In the genomic region with DNA sequence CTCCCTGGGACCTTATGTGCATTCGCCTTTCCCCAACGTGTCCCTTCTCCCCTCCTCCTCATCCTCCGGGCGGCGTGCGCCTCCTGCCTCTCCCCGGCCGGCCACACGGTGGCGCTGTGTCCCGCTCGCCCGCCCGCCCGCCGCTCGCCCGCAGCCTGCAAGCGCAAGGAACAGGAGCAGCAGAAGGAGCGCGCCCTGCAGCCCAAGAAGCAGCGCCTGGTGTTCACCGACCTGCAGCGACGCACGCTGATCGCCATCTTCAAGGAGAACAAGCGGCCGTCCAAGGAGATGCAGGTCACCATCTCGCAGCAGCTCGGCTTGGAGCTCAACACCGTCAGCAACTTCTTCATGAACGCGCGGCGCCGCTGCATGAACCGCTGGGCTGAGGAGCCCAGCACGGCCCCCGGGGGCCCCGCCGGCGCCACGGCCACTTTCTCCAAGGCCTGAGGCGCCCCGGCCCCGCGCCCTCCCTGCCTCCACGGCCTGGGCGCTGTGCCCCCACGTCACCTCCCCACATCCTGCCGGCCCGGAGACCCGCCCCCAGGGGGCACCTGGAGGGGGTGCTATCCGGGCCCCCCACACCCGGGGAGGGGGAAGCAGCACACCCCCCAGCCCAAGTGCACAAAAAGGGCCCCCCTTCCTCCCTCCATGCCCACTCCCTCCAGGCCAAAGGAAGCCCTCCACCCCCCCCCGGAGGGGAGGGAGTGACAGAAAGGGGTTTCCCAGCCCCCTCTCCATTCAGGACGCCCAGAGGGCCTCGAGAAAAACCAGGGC, we compare ENCODE assay signal across 7 cellular contexts. TPM values are rescaled to one million over a fixed set of nuclear protein-coding genes. Genes with fewer than 3 reads are reported as not detected.
A peak's percentile ranks its signal among the peaks of the same experiment; 100 is the strongest.
DNase-seq lines count a peak whose midpoint lies in the region; ATAC-seq and TF ChIP-seq lines count a peak whose summit lies in the region.

No MANE protein-coding gene starts in this region.

- no peak overlapping the region for H3K9ac ChIP-seq in MM.1S (ENCODE audit: low read length)
- no peak overlapping the region for H3K9ac ChIP-seq in neuronal stem cell (ENCODE audit: low read depth, low read length, poor library complexity)

- no peaks in the 10 kb centered on the region for H3K79me2 ChIP-seq in MM.1S (ENCODE audit: low read length)

- no peak overlapping the region for H2BK15ac ChIP-seq in neuronal stem cell (ENCODE audit: low read length)

- no CpG with 5 or more reads among the region's 59 CpGs for WGBS in neuronal stem cell (ENCODE audit: extremely low coverage in 2 of 2, insufficient read length in 2 of 2, insufficient replicate concordance in 1 of 2), 2 donors

- H2BK120ac ChIP-seq in neuronal stem cell (ENCODE audit: low read depth, low read length): no peak overlapping the region

- H3K27me3 Mint-ChIP-seq in chondrocyte (ENCODE audit: low read depth): peaks cover 56% of the 10 kb centered on the region

- H3K4ac ChIP-seq in neuronal stem cell (ENCODE audit: low read length): no peak overlapping the region

- H3K14ac ChIP-seq in neuronal stem cell (ENCODE audit: low read length): no peak overlapping the region

- no peaks in the 10 kb centered on the region for H3K36me3 ChIP-seq in MM.1S (replicated peaks; ENCODE audit: insufficient read depth, low read length)
- H3K36me3 ChIP-seq in neuronal stem cell (replicated peaks in 1 of 2; ENCODE audit: control insufficient read depth in 2 of 2, insufficient read depth in 2 of 2, low read length in 2 of 2): no peaks in the 10 kb centered on the region

- H3K27ac ChIP-seq in MM.1S (ENCODE audit: low read length) (no peak overlapping the region), neuronal stem cell (replicated peaks; ENCODE audit: low read length) (no peak overlapping the region)

- H3F3A ChIP-seq in MM.1S (ENCODE audit: insufficient read depth, low read length): no peaks in the 10 kb centered on the region

- H4K20me1 ChIP-seq in MM.1S (ENCODE audit: insufficient read depth, low read length): no peaks in the 10 kb centered on the region

- H3K4me1 ChIP-seq in MM.1S (ENCODE audit: low read length): no peaks in the 10 kb centered on the region
- no peaks in the 10 kb centered on the region for H3K4me1 ChIP-seq in neuronal stem cell (ENCODE audit: control insufficient read depth in 2 of 2, insufficient read depth in 1 of 2, low read depth in 1 of 2, low read length in 2 of 2)

- H3K4me3 ChIP-seq in MM.1S (ENCODE audit: low read length): no peak overlapping the region
- no peak overlapping the region for H3K4me3 ChIP-seq in neuronal stem cell (ENCODE audit: low read length in 2 of 2)

- peaks cover 14% of the 10 kb centered on the region for H3K9me3 Mint-ChIP-seq in chondrocyte (ENCODE audit: low read depth)

- DNase-seq in MM.1S (no peak), chondrocyte (ENCODE audit: low spot score) (no peak), neuronal stem cell (ENCODE audit: low spot score) (no peak), OCI-M2 (lab: John Stamatoyannopoulos, UW; ENCODE audit: unreplicated experiment) (no peak)

- ATAC-seq in HG02981 (IDR thresholded peaks at IDR 0.05; ENCODE audit: unreplicated experiment) (no peak), HG03432 (IDR thresholded peaks at IDR 0.05; ENCODE audit: unreplicated experiment) (no peak)

- no peak overlapping the region for H3K4me2 ChIP-seq in MM.1S (ENCODE audit: low read depth, low read length)
- no peak overlapping the region for H3K4me2 ChIP-seq in neuronal stem cell (ENCODE audit: insufficient read depth, low read length, poor library complexity, severe bottlenecking)

- H3K9me3 ChIP-seq in MM.1S (replicated peaks; ENCODE audit: insufficient read depth, low read length) (no peaks in the 10 kb centered on the region), neuronal stem cell (replicated peaks in 1 of 2; ENCODE audit: control insufficient read depth in 2 of 2, insufficient read depth in 1 of 2, low read depth in 1 of 2, low read length in 2 of 2) (peaks cover 21 to 36% of the 10 kb centered on the region in 2 donors)

- H3K27ac Mint-ChIP-seq in chondrocyte (ENCODE audit: unreplicated experiment): no peak overlapping the region

- H3K18ac ChIP-seq in neuronal stem cell (ENCODE audit: low read length): no peak overlapping the region

- no peak overlapping the region for H2AFZ ChIP-seq in MM.1S (ENCODE audit: low read length)
- H2AFZ ChIP-seq in neuronal stem cell (ENCODE audit: low read length): no peak overlapping the region

- H3K23ac ChIP-seq in neuronal stem cell (ENCODE audit: low read depth, low read length, poor library complexity): peak overlapping the region; percentile 97

- H3K4me3 Mint-ChIP-seq in chondrocyte (ENCODE audit: unreplicated experiment): no peak overlapping the region

- H2BK5ac ChIP-seq in neuronal stem cell (ENCODE audit: low read length): no peak overlapping the region

- TF ChIP-seq CTCF in GM12872 (IDR thresholded peaks at IDR 0.05; ENCODE audit: insufficient read depth, low read depth, low read length) (peak; percentile 48; the same call in 2 of the 3 replicates), MM.1S (IDR thresholded peaks at IDR 0.05; ENCODE audit: low read length) (peak; percentile 62), chondrocyte (IDR thresholded peaks at IDR 0.05) (peak; percentile 71)

- no peak overlapping the region for H2AK5ac ChIP-seq in neuronal stem cell (ENCODE audit: low read depth, low read length)

- no peak overlapping the region for H4K91ac ChIP-seq in neuronal stem cell (ENCODE audit: low read depth, low read length, poor library complexity)

- no peak overlapping the region for H4K8ac ChIP-seq in neuronal stem cell (ENCODE audit: low read depth, low read length)

- peaks cover 11% of the 10 kb centered on the region for H3K36me3 Mint-ChIP-seq in chondrocyte (ENCODE audit: low read depth)

- no peak overlapping the region for H2BK12ac ChIP-seq in neuronal stem cell (ENCODE audit: low read length)

- peaks cover 88% of the 10 kb centered on the region for H3K27me3 ChIP-seq in MM.1S (replicated peaks; ENCODE audit: insufficient read depth, low read length)
- peaks cover 32 to 78% (median 69%) of the 10 kb centered on the region in 3 experiments for H3K27me3 ChIP-seq in neuronal stem cell (ENCODE audit: control insufficient read depth in 3 of 3, insufficient read depth in 3 of 3, low read depth in 1 of 3, low read length in 3 of 3)

- H3K4me1 Mint-ChIP-seq in chondrocyte (ENCODE audit: low read depth): peaks cover 5% of the 10 kb centered on the region

- peaks cover 3% of the 10 kb centered on the region for H3K79me1 ChIP-seq in neuronal stem cell (ENCODE audit: low read depth, low read length)

- H3K9me2 ChIP-seq in MM.1S (replicated peaks; ENCODE audit: insufficient read depth, low read length): no peaks in the 10 kb centered on the region

RNA-seq across cellular contexts. Expression of a gene that starts 21.9 kb away (rescaled TPM):
- not detected in 3 replicates for total RNA-seq in chondrocyte
- polyA plus RNA-seq in neuronal stem cell (2013, experiment 1 of 2): 0.03 TPM
- 0.01 TPM for polyA plus RNA-seq in neuronal stem cell (2013, experiment 2 of 2)

RNA-seq across cellular contexts. Expression of a gene that starts 36.9 kb away (rescaled TPM):
- total RNA-seq in chondrocyte: 1.9 to 6.0 TPM (median 5.7 TPM) in 3 replicates
- polyA plus RNA-seq in neuronal stem cell (2013, experiment 1 of 2): 0.79 TPM
- 0.80 TPM for polyA plus RNA-seq in neuronal stem cell (2013, experiment 2 of 2)
